1 cellular context compared by ENCODE assay signal in the genomic region with DNA sequence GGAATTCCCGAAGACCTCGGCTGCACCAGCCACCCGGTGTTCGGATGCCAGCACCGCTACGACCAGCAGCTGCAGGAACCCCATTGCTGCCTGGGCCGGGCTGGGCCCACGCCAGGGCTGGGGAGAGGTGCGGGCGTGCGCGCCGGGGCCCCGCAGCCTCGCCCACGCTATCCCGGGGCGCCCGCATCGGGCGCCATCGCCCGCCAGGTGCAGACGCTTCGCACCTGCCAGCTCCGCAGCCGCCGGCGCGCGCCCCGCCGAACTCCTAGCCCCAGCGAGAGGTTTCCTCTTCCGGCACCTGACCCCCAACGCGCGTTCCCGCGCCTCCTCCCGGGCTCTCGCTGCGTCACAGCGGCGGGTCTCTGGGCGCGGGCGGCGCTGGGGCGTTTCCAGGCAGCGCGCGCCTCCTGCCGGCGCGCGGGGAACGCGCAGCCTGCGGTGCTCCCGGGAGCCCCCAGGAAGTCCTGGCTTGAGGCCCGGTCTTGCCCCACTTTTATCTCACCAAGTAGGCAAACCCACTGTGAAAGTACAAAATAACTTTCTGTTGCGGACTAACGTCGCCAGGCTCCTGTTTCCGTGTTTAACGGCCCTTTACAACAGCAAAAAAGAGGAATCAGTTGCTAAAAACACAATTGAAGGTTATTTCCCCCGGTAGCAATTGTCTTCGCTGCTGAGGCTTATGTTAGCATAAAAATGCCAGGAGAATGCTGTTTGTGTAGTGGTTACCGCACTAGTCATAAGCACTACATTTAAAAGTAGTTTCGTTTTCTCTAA.
TF ChIP-seq lines count a peak whose summit lies in the region.

A gene with protein sequence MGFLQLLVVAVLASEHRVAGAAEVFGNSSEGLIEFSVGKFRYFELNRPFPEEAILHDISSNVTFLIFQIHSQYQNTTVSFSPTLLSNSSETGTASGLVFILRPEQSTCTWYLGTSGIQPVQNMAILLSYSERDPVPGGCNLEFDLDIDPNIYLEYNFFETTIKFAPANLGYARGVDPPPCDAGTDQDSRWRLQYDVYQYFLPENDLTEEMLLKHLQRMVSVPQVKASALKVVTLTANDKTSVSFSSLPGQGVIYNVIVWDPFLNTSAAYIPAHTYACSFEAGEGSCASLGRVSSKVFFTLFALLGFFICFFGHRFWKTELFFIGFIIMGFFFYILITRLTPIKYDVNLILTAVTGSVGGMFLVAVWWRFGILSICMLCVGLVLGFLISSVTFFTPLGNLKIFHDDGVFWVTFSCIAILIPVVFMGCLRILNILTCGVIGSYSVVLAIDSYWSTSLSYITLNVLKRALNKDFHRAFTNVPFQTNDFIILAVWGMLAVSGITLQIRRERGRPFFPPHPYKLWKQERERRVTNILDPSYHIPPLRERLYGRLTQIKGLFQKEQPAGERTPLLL (minus strand): TSS at position 300 of the 774 bp plus-strand sequence. CDS start 216 bp downstream, at position 84.

TF ChIP-seq in K562, 482 proteins besides CTCF, POLR2A, EP300 and RAD21 (continued from another document and continues in another):
- TF ChIP-seq L3MBTL2 (IDR thresholded peaks at IDR 0.05) (peak; percentile 98), MYC (IDR thresholded peaks at IDR 0.05; ENCODE audit: low read depth, low read length) (peak; percentile 61), MYC (CRISPR knock-in tag; IDR thresholded peaks at IDR 0.05; ENCODE audit: borderline replicate concordance, low read depth) (no peak), CTBP1 (IDR thresholded peaks at IDR 0.05; ENCODE audit: borderline replicate concordance) (peak; percentile 83), ZNF584 (CRISPR knock-in tag; IDR thresholded peaks at IDR 0.05; ENCODE audit: low read depth) (no peak), PCBP1 (IDR thresholded peaks at IDR 0.05; ENCODE audit: low read depth, low read length, poor library complexity, severe bottlenecking) (no peak), FOSL1 (tag; conservative IDR thresholded peaks at IDR 0.05) (peak; percentile 67), NR2C1 (IDR thresholded peaks at IDR 0.05) (no peak), NR2C1 (tag; IDR thresholded peaks at IDR 0.05) (0 out of 2 replicates have a peak, but pooled peaks have one; percentile 22), ZNF354B (CRISPR knock-in tag; IDR thresholded peaks at IDR 0.05) (no peak), ZNF707 (CRISPR knock-in tag; conservative IDR thresholded peaks at IDR 0.05) (no peak), MTA1 (IDR thresholded peaks at IDR 0.05; ENCODE audit: borderline replicate concordance) (peak; percentile 25; the same call in 1 of the 2 replicates), NFXL1 (CRISPR knock-in tag; IDR thresholded peaks at IDR 0.05) (no peak), SMARCB1 (IDR thresholded peaks at IDR 0.05; ENCODE audit: insufficient read length, low read depth) (no peak), EP400 (IDR thresholded peaks at IDR 0.05) (no peak; the same call in 1 of the 2 replicates), SRSF3 (IDR thresholded peaks at IDR 0.05; ENCODE audit: insufficient read depth, low read length) (no peak), POLR3G (IDR thresholded peaks at IDR 0.05; ENCODE audit: extremely low read depth, insufficient read length, insufficient replicate concordance) (no peak), RBM17 (IDR thresholded peaks at IDR 0.05; ENCODE audit: borderline replicate concordance, low read depth, low read length) (no peak), TAF7 (tag; IDR thresholded peaks at IDR 0.05) (no peak), ZNF324 (CRISPR knock-in tag; IDR thresholded peaks at IDR 0.05) (no peak), OTX1 (CRISPR knock-in tag; IDR thresholded peaks at IDR 0.05) (no peak), POLR2AphosphoS5 (IDR thresholded peaks at IDR 0.05; ENCODE audit: control insufficient read depth, insufficient read depth, low read depth, low read length) (peak; percentile 49; the same call in 1 of the 2 replicates), MYBL2 (IDR thresholded peaks at IDR 0.05; ENCODE audit: low read depth) (no peak), MYBL2 (CRISPR knock-in tag; IDR thresholded peaks at IDR 0.05; ENCODE audit: borderline replicate concordance) (no peak), STAT5A (IDR thresholded peaks at IDR 0.05; ENCODE audit: borderline replicate concordance, low read length) (no peak; the same call in 1 of the 2 replicates), ZNF175 (CRISPR knock-in tag; IDR thresholded peaks at IDR 0.05; ENCODE audit: low read depth) (0 out of 2 replicates have a peak, but pooled peaks have one; percentile 33), POLR2G (IDR thresholded peaks at IDR 0.05; ENCODE audit: low read depth, low read length) (peak; percentile 89), CREBBP (IDR thresholded peaks at IDR 0.05; ENCODE audit: low read depth, low read length) (no peak), ESRRA (IDR thresholded peaks at IDR 0.05; ENCODE audit: borderline replicate concordance, low read depth) (peak; percentile 47; the same call in 1 of the 2 replicates), BCL6 (CRISPR knock-in tag; IDR thresholded peaks at IDR 0.05) (no peak), CCAR2 (IDR thresholded peaks at IDR 0.05; ENCODE audit: low read depth, low read length) (no peak), BRF1 (IDR thresholded peaks at IDR 0.05; ENCODE audit: borderline replicate concordance, extremely low read depth, insufficient read length) (no peak)
- TF ChIP-seq, protein P1, sequence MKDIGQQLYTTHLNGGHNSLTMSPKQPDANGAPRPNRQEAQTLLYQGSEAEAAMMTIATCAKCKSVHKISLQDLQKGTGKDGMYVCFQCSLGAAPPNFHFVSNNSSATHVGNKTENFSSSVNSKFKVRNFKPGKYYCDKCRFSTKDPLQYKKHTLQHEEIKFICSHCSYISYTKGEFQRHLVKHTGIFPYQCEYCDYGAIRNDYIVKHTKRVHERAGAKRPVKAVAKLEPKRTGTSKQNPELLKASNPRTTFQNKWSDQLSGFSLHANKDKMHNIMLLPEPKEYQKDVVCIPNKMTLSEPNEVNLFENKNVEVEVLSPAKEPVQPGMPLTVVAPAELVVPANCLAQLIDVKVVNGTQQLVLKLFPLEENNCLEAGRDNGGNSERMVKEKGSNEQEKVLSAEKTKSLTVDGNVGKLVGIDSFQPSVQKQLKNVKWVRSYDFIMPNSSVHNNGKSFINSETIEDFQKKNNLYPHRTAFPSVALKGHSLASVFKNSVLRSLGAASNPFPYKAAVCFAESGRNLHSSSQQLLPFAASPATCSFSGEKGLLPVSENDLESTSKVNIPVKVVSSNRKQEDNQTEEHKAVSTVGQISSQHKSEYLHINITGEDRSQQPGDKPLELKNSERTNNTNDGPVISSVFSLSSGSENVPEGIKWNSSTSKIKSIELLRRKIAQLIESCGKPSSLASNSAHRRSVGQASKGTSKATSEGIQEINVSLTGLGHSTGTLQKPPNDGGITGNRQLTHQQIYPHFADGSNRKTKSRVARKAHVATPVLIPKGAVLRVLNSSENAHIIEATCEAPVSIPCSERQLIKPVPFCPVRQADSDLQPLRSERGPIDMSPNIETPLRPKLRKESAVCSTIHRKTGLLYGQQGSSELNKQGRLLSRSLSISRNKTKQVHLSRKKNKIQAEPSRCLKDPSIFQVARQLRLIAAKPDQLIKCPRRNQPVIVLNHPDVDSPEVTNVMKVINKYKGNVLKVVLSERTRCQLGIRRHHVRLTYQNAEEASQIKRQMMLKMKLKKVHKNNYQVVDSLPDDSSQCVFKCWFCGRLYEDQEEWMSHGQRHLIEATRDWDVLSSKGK (CRISPR knock-in tag; IDR thresholded peaks at IDR 0.05), result no peak
- TF ChIP-seq, protein P2, sequence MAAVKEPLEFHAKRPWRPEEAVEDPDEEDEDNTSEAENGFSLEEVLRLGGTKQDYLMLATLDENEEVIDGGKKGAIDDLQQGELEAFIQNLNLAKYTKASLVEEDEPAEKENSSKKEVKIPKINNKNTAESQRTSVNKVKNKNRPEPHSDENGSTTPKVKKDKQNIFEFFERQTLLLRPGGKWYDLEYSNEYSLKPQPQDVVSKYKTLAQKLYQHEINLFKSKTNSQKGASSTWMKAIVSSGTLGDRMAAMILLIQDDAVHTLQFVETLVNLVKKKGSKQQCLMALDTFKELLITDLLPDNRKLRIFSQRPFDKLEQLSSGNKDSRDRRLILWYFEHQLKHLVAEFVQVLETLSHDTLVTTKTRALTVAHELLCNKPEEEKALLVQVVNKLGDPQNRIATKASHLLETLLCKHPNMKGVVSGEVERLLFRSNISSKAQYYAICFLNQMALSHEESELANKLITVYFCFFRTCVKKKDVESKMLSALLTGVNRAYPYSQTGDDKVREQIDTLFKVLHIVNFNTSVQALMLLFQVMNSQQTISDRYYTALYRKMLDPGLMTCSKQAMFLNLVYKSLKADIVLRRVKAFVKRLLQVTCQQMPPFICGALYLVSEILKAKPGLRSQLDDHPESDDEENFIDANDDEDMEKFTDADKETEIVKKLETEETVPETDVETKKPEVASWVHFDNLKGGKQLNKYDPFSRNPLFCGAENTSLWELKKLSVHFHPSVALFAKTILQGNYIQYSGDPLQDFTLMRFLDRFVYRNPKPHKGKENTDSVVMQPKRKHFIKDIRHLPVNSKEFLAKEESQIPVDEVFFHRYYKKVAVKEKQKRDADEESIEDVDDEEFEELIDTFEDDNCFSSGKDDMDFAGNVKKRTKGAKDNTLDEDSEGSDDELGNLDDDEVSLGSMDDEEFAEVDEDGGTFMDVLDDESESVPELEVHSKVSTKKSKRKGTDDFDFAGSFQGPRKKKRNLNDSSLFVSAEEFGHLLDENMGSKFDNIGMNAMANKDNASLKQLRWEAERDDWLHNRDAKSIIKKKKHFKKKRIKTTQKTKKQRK (IDR thresholded peaks at IDR 0.05; ENCODE audit: borderline replicate concordance, low read depth, low read length), result no peak
- TF ChIP-seq, protein P3, sequence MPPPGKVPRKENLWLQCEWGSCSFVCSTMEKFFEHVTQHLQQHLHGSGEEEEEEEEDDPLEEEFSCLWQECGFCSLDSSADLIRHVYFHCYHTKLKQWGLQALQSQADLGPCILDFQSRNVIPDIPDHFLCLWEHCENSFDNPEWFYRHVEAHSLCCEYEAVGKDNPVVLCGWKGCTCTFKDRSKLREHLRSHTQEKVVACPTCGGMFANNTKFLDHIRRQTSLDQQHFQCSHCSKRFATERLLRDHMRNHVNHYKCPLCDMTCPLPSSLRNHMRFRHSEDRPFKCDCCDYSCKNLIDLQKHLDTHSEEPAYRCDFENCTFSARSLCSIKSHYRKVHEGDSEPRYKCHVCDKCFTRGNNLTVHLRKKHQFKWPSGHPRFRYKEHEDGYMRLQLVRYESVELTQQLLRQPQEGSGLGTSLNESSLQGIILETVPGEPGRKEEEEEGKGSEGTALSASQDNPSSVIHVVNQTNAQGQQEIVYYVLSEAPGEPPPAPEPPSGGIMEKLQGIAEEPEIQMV (tag; conservative IDR thresholded peaks at IDR 0.05; ENCODE audit: low read depth), result no peak
- TF ChIP-seq, protein P4, sequence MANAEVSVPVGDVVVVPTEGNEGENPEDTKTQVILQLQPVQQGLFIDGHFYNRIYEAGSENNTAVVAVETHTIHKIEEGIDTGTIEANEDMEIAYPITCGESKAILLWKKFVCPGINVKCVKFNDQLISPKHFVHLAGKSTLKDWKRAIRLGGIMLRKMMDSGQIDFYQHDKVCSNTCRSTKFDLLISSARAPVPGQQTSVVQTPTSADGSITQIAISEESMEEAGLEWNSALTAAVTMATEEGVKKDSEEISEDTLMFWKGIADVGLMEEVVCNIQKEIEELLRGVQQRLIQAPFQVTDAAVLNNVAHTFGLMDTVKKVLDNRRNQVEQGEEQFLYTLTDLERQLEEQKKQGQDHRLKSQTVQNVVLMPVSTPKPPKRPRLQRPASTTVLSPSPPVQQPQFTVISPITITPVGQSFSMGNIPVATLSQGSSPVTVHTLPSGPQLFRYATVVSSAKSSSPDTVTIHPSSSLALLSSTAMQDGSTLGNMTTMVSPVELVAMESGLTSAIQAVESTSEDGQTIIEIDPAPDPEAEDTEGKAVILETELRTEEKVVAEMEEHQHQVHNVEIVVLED (CRISPR knock-in tag; IDR thresholded peaks at IDR 0.05), result no peak
- TF ChIP-seq, protein P5, sequence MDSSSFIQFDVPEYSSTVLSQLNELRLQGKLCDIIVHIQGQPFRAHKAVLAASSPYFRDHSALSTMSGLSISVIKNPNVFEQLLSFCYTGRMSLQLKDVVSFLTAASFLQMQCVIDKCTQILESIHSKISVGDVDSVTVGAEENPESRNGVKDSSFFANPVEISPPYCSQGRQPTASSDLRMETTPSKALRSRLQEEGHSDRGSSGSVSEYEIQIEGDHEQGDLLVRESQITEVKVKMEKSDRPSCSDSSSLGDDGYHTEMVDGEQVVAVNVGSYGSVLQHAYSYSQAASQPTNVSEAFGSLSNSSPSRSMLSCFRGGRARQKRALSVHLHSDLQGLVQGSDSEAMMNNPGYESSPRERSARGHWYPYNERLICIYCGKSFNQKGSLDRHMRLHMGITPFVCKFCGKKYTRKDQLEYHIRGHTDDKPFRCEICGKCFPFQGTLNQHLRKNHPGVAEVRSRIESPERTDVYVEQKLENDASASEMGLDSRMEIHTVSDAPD (CRISPR knock-in tag; IDR thresholded peaks at IDR 0.05), result no peak
- TF ChIP-seq, protein P6, sequence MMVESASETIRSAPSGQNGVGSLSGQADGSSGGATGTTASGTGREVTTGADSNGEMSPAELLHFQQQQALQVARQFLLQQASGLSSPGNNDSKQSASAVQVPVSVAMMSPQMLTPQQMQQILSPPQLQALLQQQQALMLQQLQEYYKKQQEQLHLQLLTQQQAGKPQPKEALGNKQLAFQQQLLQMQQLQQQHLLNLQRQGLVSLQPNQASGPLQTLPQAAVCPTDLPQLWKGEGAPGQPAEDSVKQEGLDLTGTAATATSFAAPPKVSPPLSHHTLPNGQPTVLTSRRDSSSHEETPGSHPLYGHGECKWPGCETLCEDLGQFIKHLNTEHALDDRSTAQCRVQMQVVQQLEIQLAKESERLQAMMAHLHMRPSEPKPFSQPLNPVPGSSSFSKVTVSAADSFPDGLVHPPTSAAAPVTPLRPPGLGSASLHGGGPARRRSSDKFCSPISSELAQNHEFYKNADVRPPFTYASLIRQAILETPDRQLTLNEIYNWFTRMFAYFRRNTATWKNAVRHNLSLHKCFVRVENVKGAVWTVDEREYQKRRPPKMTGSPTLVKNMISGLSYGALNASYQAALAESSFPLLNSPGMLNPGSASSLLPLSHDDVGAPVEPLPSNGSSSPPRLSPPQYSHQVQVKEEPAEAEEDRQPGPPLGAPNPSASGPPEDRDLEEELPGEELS (CRISPR knock-in tag; IDR thresholded peaks at IDR 0.05; ENCODE audit: borderline replicate concordance), result no peak
- TF ChIP-seq, protein P7, sequence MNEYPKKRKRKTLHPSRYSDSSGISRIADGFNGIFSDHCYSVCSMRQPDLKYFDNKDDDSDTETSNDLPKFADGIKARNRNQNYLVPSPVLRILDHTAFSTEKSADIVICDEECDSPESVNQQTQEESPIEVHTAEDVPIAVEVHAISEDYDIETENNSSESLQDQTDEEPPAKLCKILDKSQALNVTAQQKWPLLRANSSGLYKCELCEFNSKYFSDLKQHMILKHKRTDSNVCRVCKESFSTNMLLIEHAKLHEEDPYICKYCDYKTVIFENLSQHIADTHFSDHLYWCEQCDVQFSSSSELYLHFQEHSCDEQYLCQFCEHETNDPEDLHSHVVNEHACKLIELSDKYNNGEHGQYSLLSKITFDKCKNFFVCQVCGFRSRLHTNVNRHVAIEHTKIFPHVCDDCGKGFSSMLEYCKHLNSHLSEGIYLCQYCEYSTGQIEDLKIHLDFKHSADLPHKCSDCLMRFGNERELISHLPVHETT (CRISPR knock-in tag; conservative IDR thresholded peaks at IDR 0.05 in 1 of 2, IDR thresholded peaks at IDR 0.05 in 1 of 2), result peak in 1 of 2 experiments; percentile 27; a peak in 1 of 4 replicates
- TF ChIP-seq, protein P8, sequence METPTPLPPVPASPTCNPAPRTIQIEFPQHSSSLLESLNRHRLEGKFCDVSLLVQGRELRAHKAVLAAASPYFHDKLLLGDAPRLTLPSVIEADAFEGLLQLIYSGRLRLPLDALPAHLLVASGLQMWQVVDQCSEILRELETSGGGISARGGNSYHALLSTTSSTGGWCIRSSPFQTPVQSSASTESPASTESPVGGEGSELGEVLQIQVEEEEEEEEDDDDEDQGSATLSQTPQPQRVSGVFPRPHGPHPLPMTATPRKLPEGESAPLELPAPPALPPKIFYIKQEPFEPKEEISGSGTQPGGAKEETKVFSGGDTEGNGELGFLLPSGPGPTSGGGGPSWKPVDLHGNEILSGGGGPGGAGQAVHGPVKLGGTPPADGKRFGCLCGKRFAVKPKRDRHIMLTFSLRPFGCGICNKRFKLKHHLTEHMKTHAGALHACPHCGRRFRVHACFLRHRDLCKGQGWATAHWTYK (CRISPR knock-in tag; IDR thresholded peaks at IDR 0.05), result peak; percentile 53; the same call in 1 of the 2 replicates
